In genomic region chr12:24066865-24067264, GRCh38 we compare ENCODE assay signal across 13 cellular contexts.
DNase-seq lines count a peak whose midpoint lies in the region; ATAC-seq and TF ChIP-seq lines count a peak whose summit lies in the region.
"Had no signal": no experiment of that assay in that cellular context is flagged by ENCODE, and none has a peak within 500 bp of the region (broad histone marks: within the 10 kb centered on the region; RNA-seq: fewer than 3 reads in every experiment).

No MANE protein-coding gene starts in this region.

- POLR2A ChIA-PET in HEK293 (lab: Yijun Ruan, JAX) = no interaction called here

- no peak for ATAC-seq in HG02981 (IDR thresholded peaks at IDR 0.05; ENCODE audit: unreplicated experiment)
- ATAC-seq in GM19455 (IDR thresholded peaks at IDR 0.05; ENCODE audit: unreplicated experiment) = no peak
- no peak for ATAC-seq in HG02763 (IDR thresholded peaks at IDR 0.05; ENCODE audit: unreplicated experiment)
- ATAC-seq: activated T-helper 17 cell treated with anti-CD3 and anti-CD28 coated beads, Interleukin-2, amount 50 U/mL, for 72 hours; gastrocnemius medialis had no signal

- H3K9ac ChIP-seq in fibroblast of lung (ENCODE audit: insufficient read depth, low read length) = no peak overlapping the region

- no peak overlapping the region for H2AFZ ChIP-seq in fibroblast of lung (ENCODE audit: low read length)

- TF ChIP-seq CTCF in HEK293 (tag by site-specific recombination; IDR thresholded peaks at IDR 0.05) (no peak), fibroblast of lung (conservative IDR thresholded peaks at IDR 0.05 in 1 of 2, IDR thresholded peaks at IDR 0.05 in 1 of 2; ENCODE audit: low read depth in 1 of 2, low read length in 2 of 2) (no peak), retinal pigment epithelial cell (conservative IDR thresholded peaks at IDR 0.05; ENCODE audit: low read depth, low read length) (no peak)

- no peaks in the 10 kb centered on the region for H3K27me3 ChIP-seq in fibroblast of lung (ENCODE audit: control insufficient read depth, insufficient read depth, low read length)
- H3K27me3 ChIP-seq: gastrocnemius medialis had no signal

- H3K4me1 ChIP-seq in HEK293 (ENCODE audit: control insufficient read depth, insufficient read depth, low read length) (peaks cover 25% of the 10 kb centered on the region), fibroblast of lung (ENCODE audit: control insufficient read depth, extremely low read depth, insufficient read depth, low read length) (peaks cover 3% of the 10 kb centered on the region)
- H3K4me1 ChIP-seq: gastrocnemius medialis had no signal

- DNase-seq in T1000 (lab: John Stamatoyannopoulos, UW) (peak; percentile 51), fibroblast of lung (ENCODE audit: low read depth in 2 of 2) (peak; percentile 89 to 91), retinal pigment epithelial cell (ENCODE audit: low read depth) (peak; percentile 75), NCI-H1930 (lab: John Stamatoyannopoulos, UW) (no peak)
- DNase-seq: activated CD4-positive, alpha-beta T cell treated with anti-CD3 and anti-CD28 coated beads, Interleukin-2, amount 50 U/mL, for 1 hour; gastrocnemius medialis; OCI-M1 had no signal

- no peaks in the 10 kb centered on the region for H3K79me2 ChIP-seq in fibroblast of lung (ENCODE audit: control insufficient read depth, insufficient read depth, low read length)

- CTCF ChIA-PET in HEK293 (lab: Yijun Ruan, JAX) = interaction anchor here (0.6 kb wide), 1 partner anchor 897 kb away, joined by 3 read pairs; no protein-coding TSS in a partner anchor

- H4K20me1 ChIP-seq in fibroblast of lung (ENCODE audit: control insufficient read depth, extremely low read depth, insufficient read depth, low read length) = no peaks in the 10 kb centered on the region

- H3K4me3 ChIP-seq in HEK293 (ENCODE audit: low read depth, low read length) (no peak overlapping the region), fibroblast of lung (replicated peaks in 1 of 4; ENCODE audit: control extremely low read depth in 1 of 4, insufficient read depth in 1 of 4, low read depth in 3 of 4, low read length in 4 of 4) (no peak overlapping the region), retinal pigment epithelial cell (ENCODE audit: low read length) (no peak overlapping the region)
- H3K4me3 ChIP-seq: gastrocnemius medialis, smooth muscle cell had no signal

- no peaks in the 10 kb centered on the region for H3K36me3 ChIP-seq in HEK293 (ENCODE audit: control insufficient read depth in 2 of 2, insufficient read depth in 1 of 2, low read length in 2 of 2)
- H3K36me3 ChIP-seq in fibroblast of lung (ENCODE audit: control insufficient read depth, insufficient read depth, low read length) = no peaks in the 10 kb centered on the region
- H3K36me3 ChIP-seq: gastrocnemius medialis had no signal

- H3K27ac ChIP-seq in HEK293 (ENCODE audit: extremely low read depth, low read depth, low read length) = no peak overlapping the region
- no peak overlapping the region for H3K27ac ChIP-seq in fibroblast of lung (ENCODE audit: insufficient read depth, low read length)
- H3K27ac ChIP-seq: gastrocnemius medialis had no signal

- H3K4me2 ChIP-seq in fibroblast of lung (ENCODE audit: extremely low read depth, insufficient read depth, low read length) = no peak overlapping the region
- H3K4me2 ChIP-seq: smooth muscle cell had no signal

- H3K9me3 ChIP-seq in HEK293 (ENCODE audit: control insufficient read depth, insufficient read depth, low read depth, low read length) = no peaks in the 10 kb centered on the region
- no peaks in the 10 kb centered on the region for H3K9me3 ChIP-seq in fibroblast of lung (ENCODE audit: control insufficient read depth, insufficient read depth, low read depth, low read length)
- H3K9me3 ChIP-seq: gastrocnemius medialis had no signal

TF ChIP-seq in HEK293, 187 proteins besides CTCF, POLR2A, EP300 and RAD21 (continues in another document):
- no peak for TF ChIP-seq ZBTB11 (tag by site-specific recombination; conservative IDR thresholded peaks at IDR 0.05; ENCODE audit: low read depth)
- TF ChIP-seq ZNF394 (tag by site-specific recombination; IDR thresholded peaks at IDR 0.05; ENCODE audit: borderline replicate concordance) = no peak
- no peak for TF ChIP-seq ZNF513 (tag by site-specific recombination; IDR thresholded peaks at IDR 0.05)
- TF ChIP-seq KLF1 (tag by site-specific recombination; IDR thresholded peaks at IDR 0.05) = no peak
- 0 out of 2 replicates have a peak, but pooled peaks have one; percentile 19 for TF ChIP-seq WT1 (tag by site-specific recombination; IDR thresholded peaks at IDR 0.05)
- TF ChIP-seq ZNF747 (tag by site-specific recombination; IDR thresholded peaks at IDR 0.05) = no peak
- no peak for TF ChIP-seq ZBTB20 (tag by site-specific recombination; IDR thresholded peaks at IDR 0.05)
- TF ChIP-seq ZSCAN30 (tag by site-specific recombination; IDR thresholded peaks at IDR 0.05) = no peak
- 0 out of 2 replicates have a peak, but pooled peaks have one; percentile 14 for TF ChIP-seq ZFP69B (tag by site-specific recombination; IDR thresholded peaks at IDR 0.05)
- TF ChIP-seq ZNF626 (tag by site-specific recombination; IDR thresholded peaks at IDR 0.05) = no peak
- no peak for TF ChIP-seq ZNF280C (tag by site-specific recombination; IDR thresholded peaks at IDR 0.05)
- no peak for TF ChIP-seq ZNF146 (tag by site-specific recombination; IDR thresholded peaks at IDR 0.05)
- TF ChIP-seq ZNF548 (tag by site-specific recombination; IDR thresholded peaks at IDR 0.05) = no peak
- TF ChIP-seq ZNF335 (tag by site-specific recombination; conservative IDR thresholded peaks at IDR 0.05) = peak; percentile 54; the same call in 1 of the 2 replicates
- no peak for TF ChIP-seq ZBTB6 (tag by site-specific recombination; IDR thresholded peaks at IDR 0.05)
- no peak for TF ChIP-seq ZNF2 (tag by site-specific recombination; IDR thresholded peaks at IDR 0.05)
- TF ChIP-seq ZNF530 (tag by site-specific recombination; IDR thresholded peaks at IDR 0.05; ENCODE audit: low read depth) = no peak
- TF ChIP-seq OSR2 (tag by site-specific recombination; IDR thresholded peaks at IDR 0.05) = peak; percentile 58

Comparison
In these comparisons a context has a peak if more than half of its experiments do, and no peak if none do; other contexts are left out.
1. DNase-seq: peak in T1000 (single experiment), fibroblast of lung (2 of 2) and retinal pigment epithelial cell (single experiment); none in NCI-H1930 (0 of 2).